9 cellular contexts compared by ENCODE assay signal in genomic region chr17:40167685-40168261, GRCh38. TPM values are rescaled to one million over a fixed set of nuclear protein-coding genes. Genes with fewer than 3 reads are reported as not detected.
DNase-seq lines count a peak whose midpoint lies in the region; ATAC-seq and TF ChIP-seq lines count a peak whose summit lies in the region.
"Had no signal": no experiment of that assay in that cellular context is flagged by ENCODE, and none has a peak within 500 bp of the region (broad histone marks: within the 10 kb centered on the region; RNA-seq: fewer than 3 reads in every experiment).

No MANE protein-coding gene starts in this region.

- H3K27me3 Mint-ChIP-seq in T-helper 17 cell: no peaks in the 10 kb centered on the region

- H3K4me3 ChIP-seq in DND-41 (ENCODE audit: low read depth in 1 of 2, low read length in 2 of 2): no peak overlapping the region
- H3K4me3 ChIP-seq in gastroesophageal sphincter: no peak overlapping the region
- H3K4me3 ChIP-seq in psoas muscle: no peak overlapping the region

- ATAC-seq in DND-41 (ENCODE audit: insufficient read depth, low read depth) (0 out of 3 replicates have a peak, but pooled peaks have one; percentile 17), T-helper 17 cell (peak; percentile 17), gastroesophageal sphincter (peak; percentile 28), psoas muscle (no peak), HG03196 (IDR thresholded peaks at IDR 0.05; ENCODE audit: unreplicated experiment) (no peak)

- H3K4me1 Mint-ChIP-seq in T-helper 17 cell: peaks cover 13% of the 10 kb centered on the region

- TF ChIP-seq EP300 in gastroesophageal sphincter (IDR thresholded peaks at IDR 0.05): no peak

- peaks cover 8% of the 10 kb centered on the region for H3K36me3 Mint-ChIP-seq in T-helper 17 cell (ENCODE audit: low read depth)

- H3K79me2 ChIP-seq in DND-41 (ENCODE audit: insufficient read depth, low read length): peaks cover 5% of the 10 kb centered on the region; the same call in 1 of the 2 replicates

- no peak overlapping the region for H3K4me3 Mint-ChIP-seq in T-helper 17 cell

- H3K9me3 ChIP-seq in DND-41 (ENCODE audit: insufficient read depth, low read length, severe bottlenecking): no peaks in the 10 kb centered on the region
- H3K9me3 ChIP-seq in T-helper 17 cell (ENCODE audit: control insufficient read depth, low read length, poor library complexity, severe bottlenecking): no peaks in the 10 kb centered on the region
- no peaks in the 10 kb centered on the region for H3K9me3 ChIP-seq in gastroesophageal sphincter
- H3K9me3 ChIP-seq in psoas muscle: no peaks in the 10 kb centered on the region

- H3K27ac ChIP-seq in DND-41 (ENCODE audit: low read length) (no peak overlapping the region), gastroesophageal sphincter (peak overlapping the region; percentile 57 to 84 (median 74)), psoas muscle (peak overlapping the region; percentile 31)

- H3K4me2 ChIP-seq in DND-41 (ENCODE audit: insufficient read depth, low read length): no peak overlapping the region

- TF ChIP-seq CTCF in DND-41 (IDR thresholded peaks at IDR 0.05; ENCODE audit: borderline replicate concordance, extremely low read depth, low read length, poor library complexity, severe bottlenecking): no peak
- no peak for TF ChIP-seq CTCF in gastroesophageal sphincter (IDR thresholded peaks at IDR 0.05)
- no peak for TF ChIP-seq CTCF in psoas muscle (IDR thresholded peaks at IDR 0.05)

- H3K27ac Mint-ChIP-seq in T-helper 17 cell: peak overlapping the region; percentile 90

- no peak overlapping the region for H3K9ac ChIP-seq in DND-41 (ENCODE audit: low read depth, low read length)

- H3K4me1 ChIP-seq in DND-41 (ENCODE audit: insufficient read depth, low read length) (no peaks in the 10 kb centered on the region), gastroesophageal sphincter (peaks cover 0 to 20% (median 11%) of the 10 kb centered on the region in 3 donors), psoas muscle (no peaks in the 10 kb centered on the region)

- H4K20me1 ChIP-seq in DND-41 (ENCODE audit: insufficient read depth, low read length): 0 out of 2 replicates have a peak, but pooled peaks cover 2% of the 10 kb centered on the region

- no peak for TF ChIP-seq POLR2A in gastroesophageal sphincter (IDR thresholded peaks at IDR 0.05)

- peaks cover 90% of the 10 kb centered on the region for H3K36me3 ChIP-seq in DND-41 (ENCODE audit: insufficient read depth, low read length)
- H3K36me3 ChIP-seq in gastroesophageal sphincter: peaks cover 0 to 100% of the 10 kb centered on the region in 2 donors
- H3K36me3 ChIP-seq in psoas muscle (ENCODE audit: insufficient read depth in 1 of 2, low read depth in 1 of 2): peaks cover 6 to 100% of the 10 kb centered on the region in 2 donors

- intact Hi-C loops in psoas muscle (cut with DNase I): loop anchor here (2.0 to 5.0 kb wide), 3 partner anchors 55 to 155 kb away; partner anchors contain the start of gene THRA (in 1 of the 2)

- no peaks in the 10 kb centered on the region for H3K27me3 ChIP-seq in DND-41 (ENCODE audit: insufficient read depth, low read length, poor library complexity)
- H3K27me3 ChIP-seq in gastroesophageal sphincter: no peaks in the 10 kb centered on the region
- H3K27me3 ChIP-seq in psoas muscle (ENCODE audit: insufficient read depth in 3 of 3, low read length in 2 of 3): no peaks in the 10 kb centered on the region

- no peak for DNase-seq in DND-41
- no peak for DNase-seq in T-helper 17 cell
- DNase-seq in psoas muscle: no peak
- no peak for DNase-seq in NCI-H187 (lab: John Stamatoyannopoulos, UW)
- DNase-seq in iPS-NIHi7 (ENCODE audit: extremely low spot score): no peak
- no peak for DNase-seq in NCI-H524 treated with DMSO at 0.1 percent for 48 hours (lab: John Stamatoyannopoulos, UW)
- DNase-seq: activated CD8-positive, alpha-beta memory T cell treated with anti-CD3 and anti-CD28 coated beads for 24 hours had no signal

- 69 to 79% methylated on average over 2 of the region's 3 CpGs for WGBS in gastroesophageal sphincter (ENCODE audit: low coverage in 1 of 2), 2 donors
- WGBS in psoas muscle, 3 donors: 88 to 92% (median 88%) methylated on average over 3 of the region's 3 CpGs

- H2AFZ ChIP-seq in DND-41 (ENCODE audit: low read depth, low read length): no peak overlapping the region

RNA-seq across cellular contexts. Expression of gene RAPGEFL1, which starts 9.5 kb away (rescaled TPM):
- total RNA-seq in T-helper 17 cell (10 to 100 TPM in 1 of 2 donors, 1 to 10 TPM in 1; 6.9 to 10.5 TPM), gastroesophageal sphincter (1 to 10 TPM; 2.4 to 5.2 (median 3.3) TPM), psoas muscle (1 to 10 TPM; 2.8 to 5.7 (median 3.9) TPM)
- polyA plus RNA-seq in psoas muscle: 1 to 10 TPM; 1.7 to 4.2 (median 3.5) TPM

RNA-seq across cellular contexts. Expression of gene CASC3, which starts 27.4 kb away (rescaled TPM):
- total RNA-seq in T-helper 17 cell (100 to 1,000 TPM; 168 to 176 TPM), gastroesophageal sphincter (100 to 1,000 TPM in 1 of 4 donors, 10 to 100 TPM in 3; 63.1 to 114 (median 89.1) TPM), psoas muscle (10 to 100 TPM; 43.9 to 76.7 (median 57.1) TPM)
- polyA plus RNA-seq in psoas muscle: 10 to 100 TPM; 34.5 to 53.6 (median 38.6) TPM

RNA-seq across cellular contexts. Expression of gene MSL1, which starts 46.0 kb away (rescaled TPM):
- 100 to 1,000 TPM; 101 to 106 TPM for total RNA-seq in T-helper 17 cell
- 100 to 1,000 TPM in 1 of 4 donors, 10 to 100 TPM in 3; 67.0 to 107 (median 88.1) TPM for total RNA-seq in gastroesophageal sphincter
- total RNA-seq in psoas muscle: 10 to 100 TPM; 63.3 to 75.6 (median 69.0) TPM
- 10 to 100 TPM; 48.6 to 84.7 (median 56.4) TPM for polyA plus RNA-seq in psoas muscle

RNA-seq across cellular contexts. Expression of gene WIPF2, which starts 51.3 kb away (rescaled TPM):
- total RNA-seq in T-helper 17 cell: 10 to 100 TPM; 26.4 to 33.1 TPM
- total RNA-seq in gastroesophageal sphincter: 10 to 100 TPM; 10.2 to 18.2 (median 13.5) TPM
- total RNA-seq in psoas muscle: 1 to 10 TPM; 6.8 to 9.6 (median 8.4) TPM
- 10 to 100 TPM in 1 of 3 donors, 1 to 10 TPM in 2; 4.0 to 10.5 (median 4.8) TPM for polyA plus RNA-seq in psoas muscle

Comparison
In these comparisons a context has a peak if more than half of its experiments do, and no peak if none do; other contexts are left out.
1. ATAC-seq: peak in DND-41 (single experiment), T-helper 17 cell (single experiment) and gastroesophageal sphincter (single experiment); none in psoas muscle (0 of 4) and HG03196 (single experiment).